In the genomic region with DNA sequence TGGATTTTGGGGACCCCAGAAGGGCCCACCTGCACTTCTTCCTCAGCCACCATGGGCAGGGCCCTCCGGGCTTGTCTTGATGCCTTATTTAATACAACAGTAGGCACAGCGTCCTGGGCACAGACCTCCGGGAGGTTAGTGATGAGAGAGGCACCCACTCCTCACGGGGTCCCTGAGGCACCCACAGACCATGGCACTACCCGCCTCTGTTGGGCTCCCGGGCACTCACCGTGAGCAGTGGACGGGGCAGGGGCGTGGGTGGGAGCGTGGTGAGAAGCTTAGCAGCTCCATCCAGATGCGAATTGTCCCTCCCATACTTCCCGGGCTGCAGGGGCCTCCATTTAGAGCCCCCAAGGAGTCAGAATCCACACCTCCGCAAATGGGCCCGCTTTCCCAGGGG, we compare ENCODE assay signal across 9 cellular contexts. TPM values are rescaled to one million over a fixed set of nuclear protein-coding genes. Genes with fewer than 3 reads are reported as not detected.
A peak's percentile ranks its signal among the peaks of the same experiment; 100 is the strongest.
DNase-seq lines count a peak whose midpoint lies in the region; ATAC-seq and TF ChIP-seq lines count a peak whose summit lies in the region.
"Had no signal": no experiment of that assay in that cellular context is flagged by ENCODE, and none has a peak within 500 bp of the region (broad histone marks: within the 10 kb centered on the region; RNA-seq: fewer than 3 reads in every experiment).

No MANE protein-coding gene starts in this region.

- no peak for ATAC-seq in naive B cell (ENCODE audit: low read depth in 2 of 2)
- ATAC-seq in upper lobe of left lung (ENCODE audit: low FRiP score in 2 of 2), result peak in 1 of 2 donors; percentile 4
- no peak for ATAC-seq in HG02759 (IDR thresholded peaks at IDR 0.05; ENCODE audit: unreplicated experiment)
- no peak for ATAC-seq in GM21717 (IDR thresholded peaks at IDR 0.05; ENCODE audit: unreplicated experiment)

- no peak for TF ChIP-seq EP300 in upper lobe of left lung (IDR thresholded peaks at IDR 0.05)

- H3K27me3 Mint-ChIP-seq in activated naive CD4-positive, alpha-beta T cell treated with anti-CD3 and anti-CD28 coated beads, Interleukin-2, amount 50 U/mL, for 24 hours, result peaks cover 10% of the 10 kb centered on the region
- peaks cover 15 to 36% (median 21%) of the 10 kb centered on the region in 3 donors for H3K27me3 Mint-ChIP-seq in naive B cell

- H3K4me3 ChIP-seq in cardiac fibroblast (replicated peaks in 1 of 2; ENCODE audit: low read depth in 2 of 2, low read length in 2 of 2), result peak overlapping the region; percentile 42 to 47
- peak overlapping the region in 3 of 4 donors; percentile 37 to 54 (median 52) for H3K4me3 ChIP-seq in upper lobe of left lung

- H3K9me3 Mint-ChIP-seq in activated naive CD4-positive, alpha-beta T cell treated with anti-CD3 and anti-CD28 coated beads, Interleukin-2, amount 50 U/mL, for 24 hours, result no peaks in the 10 kb centered on the region
- no peaks in the 10 kb centered on the region for H3K9me3 Mint-ChIP-seq in naive B cell

- H3K27me3 ChIP-seq in upper lobe of left lung, result no peaks in the 10 kb centered on the region

- no peak for TF ChIP-seq POLR2A in upper lobe of left lung (IDR thresholded peaks at IDR 0.05)

- no peak overlapping the region for H3K27ac ChIP-seq in upper lobe of left lung
- H3K27ac ChIP-seq: HL-60 had no signal

- H3K27ac Mint-ChIP-seq in activated naive CD4-positive, alpha-beta T cell treated with anti-CD3 and anti-CD28 coated beads, Interleukin-2, amount 50 U/mL, for 24 hours, result no peak overlapping the region
- H3K27ac Mint-ChIP-seq in naive B cell, result no peak overlapping the region

- H3K9me3 ChIP-seq in upper lobe of left lung, result no peaks in the 10 kb centered on the region

- H3K36me3 Mint-ChIP-seq in activated naive CD4-positive, alpha-beta T cell treated with anti-CD3 and anti-CD28 coated beads, Interleukin-2, amount 50 U/mL, for 24 hours, result no peaks in the 10 kb centered on the region
- no peaks in the 10 kb centered on the region for H3K36me3 Mint-ChIP-seq in naive B cell

- peak overlapping the region; percentile 55 for H3K4me3 Mint-ChIP-seq in activated naive CD4-positive, alpha-beta T cell treated with anti-CD3 and anti-CD28 coated beads, Interleukin-2, amount 50 U/mL, for 24 hours
- peak overlapping the region in 5 of 8 donors; percentile 12 to 71 (median 42) for H3K4me3 Mint-ChIP-seq in naive B cell

- H3K4me1 Mint-ChIP-seq in activated naive CD4-positive, alpha-beta T cell treated with anti-CD3 and anti-CD28 coated beads, Interleukin-2, amount 50 U/mL, for 24 hours, result no peaks in the 10 kb centered on the region
- H3K4me1 Mint-ChIP-seq in naive B cell, result peaks cover 3 to 9% (median 4%) of the 10 kb centered on the region in 3 donors

- 62 to 85% methylated on average over 6 to 12 of the region's 14 CpGs for WGBS in upper lobe of left lung, 2 donors

- no peaks in the 10 kb centered on the region for H3K36me3 ChIP-seq in upper lobe of left lung

- no peak for DNase-seq in activated naive CD4-positive, alpha-beta T cell treated with anti-CD3 and anti-CD28 coated beads, Interleukin-2, amount 50 U/mL, for 16 hours
- no peak for DNase-seq in cardiac fibroblast (ENCODE audit: low read depth in 2 of 2)
- DNase-seq in naive B cell, result no peak
- DNase-seq in upper lobe of left lung, result peak in 1 of 2 donors; percentile 70
- DNase-seq in mesenteric fat pad (ENCODE audit: low spot score), result no peak

- no peak for TF ChIP-seq CTCF in cardiac fibroblast (IDR thresholded peaks at IDR 0.05; ENCODE audit: low read depth, low read length)
- TF ChIP-seq CTCF in upper lobe of left lung (IDR thresholded peaks at IDR 0.05), result no peak

- peaks cover 11 to 15% (median 13%) of the 10 kb centered on the region in 4 donors for H3K4me1 ChIP-seq in upper lobe of left lung

RNA-seq across cellular contexts. Expression of gene MESP2, which starts 0.3 kb away (rescaled TPM):
- not detected for polyA plus RNA-seq in naive B cell (ENCODE audit: low read depth in 6 of 6)
- total RNA-seq in upper lobe of left lung, result under 1 TPM in 1 of 6 donors, not detected in 5; 0.26 TPM
- 0.96 TPM for total RNA-seq in mesenteric fat pad

RNA-seq across cellular contexts. Expression of gene MESP1, which starts 24.8 kb away (rescaled TPM):
- polyA plus RNA-seq in naive B cell (ENCODE audit: low read depth in 6 of 6), result under 1 TPM in 4 of 6 donors, not detected in 2; 0.28 to 0.71 (median 0.50) TPM
- 1 to 10 TPM in 5 of 6 donors, under 1 TPM in 1; 0.49 to 3.5 (median 1.7) TPM for total RNA-seq in upper lobe of left lung
- 16.0 TPM for total RNA-seq in mesenteric fat pad

RNA-seq across cellular contexts. Expression of gene ANPEP, which starts 38.8 kb away (rescaled TPM):
- under 1 TPM in 5 of 6 donors, not detected in 1; 0.13 to 0.62 (median 0.28) TPM for polyA plus RNA-seq in naive B cell (ENCODE audit: low read depth in 6 of 6)
- 100 to 1,000 TPM in 3 of 6 donors, 10 to 100 TPM in 3; 52.7 to 201 (median 98.9) TPM for total RNA-seq in upper lobe of left lung
- total RNA-seq in mesenteric fat pad, result 50.3 TPM
